13 cellular contexts compared by ENCODE assay signal in genomic region chr12:54197037-54197909, GRCh38. TPM values are rescaled to one million over a fixed set of nuclear protein-coding genes. Genes with fewer than 3 reads are reported as not detected.
A peak's percentile ranks its signal among the peaks of the same experiment; 100 is the strongest.
DNase-seq lines count a peak whose midpoint lies in the region; TF ChIP-seq lines count a peak whose summit lies in the region.
"Had no signal": no experiment of that assay in that cellular context is flagged by ENCODE, and none has a peak within 500 bp of the region (broad histone marks: within the 10 kb centered on the region; RNA-seq: fewer than 3 reads in every experiment).

No MANE protein-coding gene starts in this region.

- POLR2A ChIA-PET in CD4-positive, alpha-beta memory T cell (lab: Charles Lee; ENCODE audit: partially characterized antibody) = no interaction called here

- no peaks in the 10 kb centered on the region for H3K36me3 Mint-ChIP-seq in CD4-positive, alpha-beta memory T cell

- peaks cover 0 to 20% of the 10 kb centered on the region in 2 donors for H3K4me1 ChIP-seq in adrenal gland (replicated peaks in 1 of 2)
- no peaks in the 10 kb centered on the region for H3K4me1 ChIP-seq in CD4-positive, alpha-beta memory T cell (ENCODE audit: insufficient read depth, low read length)

- TF ChIP-seq CTCF in foreskin fibroblast (IDR thresholded peaks at IDR 0.05; ENCODE audit: low read depth, low read length) (no peak), adrenal gland (IDR thresholded peaks at IDR 0.05) (no peak)

- 39 to 67% (median 60%) methylated on average over 12 of the region's 12 CpGs for WGBS in adrenal gland, 4 donors

- DNase-seq in A172 (ENCODE audit: low spot score) (peak; percentile 42), NCI-H526 treated with DMSO at 0.1 percent for 48 hours (lab: John Stamatoyannopoulos, UW) (peak; percentile 94), foreskin fibroblast (peak; percentile 27 to 57), adrenal gland (no peak), NCI-H2081 (lab: John Stamatoyannopoulos, UW) (no peak)
- no peak for DNase-seq in CD4-positive, alpha-beta memory T cell
- no peak for DNase-seq in stimulated activated CD4-positive, alpha-beta T cell treated with anti-CD3 and anti-CD28 coated beads, Interleukin-1b, Interleukin-23, amount 100 ng/mL, for 48 hours
- DNase-seq: activated effector memory CD4-positive, alpha-beta T cell treated with anti-CD3 and anti-CD28 coated beads, Interleukin-2, amount 50 U/mL, for 16 hours; cortex of kidney; NCI-H1105 treated with DMSO at 0.1 percent for 48 hours had no signal

- intact Hi-C loops in adrenal gland (cut with DNase I) = loop anchor here in 1 of 2 donors (5.0 kb wide), 1 partner anchor 190 kb away; the partner anchor contains the start of gene HOXC8
- intact Hi-C loops in CD4-positive, alpha-beta memory T cell (cut with micrococcal nuclease) = no loop called here

- no peak overlapping the region for H3K27ac Mint-ChIP-seq in CD4-positive, alpha-beta memory T cell

- H3K4me1 Mint-ChIP-seq in CD4-positive, alpha-beta memory T cell = peaks cover 0 to 17% (median 2%) of the 10 kb centered on the region in 4 donors

- TF ChIP-seq POLR2A in GM19193 (IDR thresholded peaks at IDR 0.05; ENCODE audit: extremely low read depth, insufficient read depth, insufficient read length) (peak; percentile 23), adrenal gland (IDR thresholded peaks at IDR 0.05) (no peak)

- peaks cover 44 to 62% of the 10 kb centered on the region in 2 donors for H3K27me3 Mint-ChIP-seq in CD4-positive, alpha-beta memory T cell

- H3K9me3 Mint-ChIP-seq in CD4-positive, alpha-beta memory T cell = no peaks in the 10 kb centered on the region

- H3K36me3 ChIP-seq in adrenal gland (replicated peaks in 1 of 2) = no peaks in the 10 kb centered on the region
- H3K36me3 ChIP-seq in CD4-positive, alpha-beta memory T cell (ENCODE audit: insufficient read depth, low read length) = no peaks in the 10 kb centered on the region
- H3K36me3 ChIP-seq: Peyer's patch, thoracic aorta had no signal

- no peaks in the 10 kb centered on the region for H3K27me3 ChIP-seq in adrenal gland
- H3K27me3 ChIP-seq in CD4-positive, alpha-beta memory T cell (ENCODE audit: insufficient read depth, low read length) = peaks cover 38% of the 10 kb centered on the region
- H3K27me3 ChIP-seq: Peyer's patch had no signal

- H3K4me3 Mint-ChIP-seq in CD4-positive, alpha-beta memory T cell = peak overlapping the region in 1 of 8 donors; percentile 30

- H3K27ac ChIP-seq in adrenal gland = peak overlapping the region in 2 of 5 donors; percentile 59 to 60
- no peak overlapping the region for H3K27ac ChIP-seq in CD4-positive, alpha-beta memory T cell (ENCODE audit: low read depth, low read length)
- H3K27ac ChIP-seq: thoracic aorta had no signal

- CTCF ChIA-PET in CD4-positive, alpha-beta memory T cell (lab: Charles Lee; ENCODE audit: partially characterized antibody) = interaction anchor here (7.5 kb wide), 1 partner anchor 190 kb away, joined by 93 read pairs; the partner anchor contains the start of gene HOXC8

- no peak overlapping the region for H3K4me3 ChIP-seq in foreskin fibroblast (ENCODE audit: low read depth in 1 of 2, low read length in 2 of 2)
- H3K4me3 ChIP-seq in adrenal gland = no peak overlapping the region
- no peak overlapping the region for H3K4me3 ChIP-seq in CD4-positive, alpha-beta memory T cell (ENCODE audit: low read length in 2 of 2)
- H3K4me3 ChIP-seq: Peyer's patch, thoracic aorta had no signal

- H3K9me3 ChIP-seq in adrenal gland (replicated peaks in 1 of 3) = no peaks in the 10 kb centered on the region
- no peaks in the 10 kb centered on the region for H3K9me3 ChIP-seq in CD4-positive, alpha-beta memory T cell (ENCODE audit: control insufficient read depth in 1 of 2, low read length in 2 of 2)
- H3K9me3 ChIP-seq: Peyer's patch, thoracic aorta had no signal

RNA-seq across cellular contexts. Expression of gene SMUG1, which starts 8.5 kb away (rescaled TPM):
- 27.2 and 37.8 TPM in 2 replicates for total RNA-seq in A172 (2014; rRNA removed; shearing (Covaris generic))
- 10 to 100 TPM; 29.9 to 52.4 (median 37.2) TPM for total RNA-seq in adrenal gland
- 10 to 100 TPM; 28.1 to 60.0 (median 58.1) TPM for polyA plus RNA-seq in adrenal gland
- total RNA-seq in CD4-positive, alpha-beta memory T cell = 10 to 100 TPM; 27.2 to 30.7 TPM
- polyA plus RNA-seq in CD4-positive, alpha-beta memory T cell = 10 to 100 TPM; 24.6 to 38.2 TPM

Comparison
In these comparisons a context has a peak if more than half of its experiments do, and no peak if none do; other contexts are left out.
1. DNase-seq: peak in A172 (single experiment), NCI-H526 treated with DMSO at 0.1 percent for 48 hours (single experiment) and foreskin fibroblast (2 of 2); none in adrenal gland (0 of 7), CD4-positive, alpha-beta memory T cell (0 of 5), NCI-H2081 (0 of 2) and stimulated activated CD4-positive, alpha-beta T cell treated with anti-CD3 and anti-CD28 coated beads, Interleukin-1b, Interleukin-23, amount 100 ng/mL, for 48 hours (single experiment).